Comparison of ENCODE assay signal across 15 cellular contexts in genomic region chr17:63844293-63844672, GRCh38. TPM values are rescaled to one million over a fixed set of nuclear protein-coding genes. Genes with fewer than 3 reads are reported as not detected.
DNase-seq lines count a peak whose midpoint lies in the region; ATAC-seq, FAIRE-seq and TF ChIP-seq lines count a peak whose summit lies in the region.
"Had no signal": no experiment of that assay in that cellular context is flagged by ENCODE, and none has a peak within 500 bp of the region (broad histone marks: within the 10 kb centered on the region; RNA-seq: fewer than 3 reads in every experiment).

No MANE protein-coding gene starts in this region.

- peak overlapping the region; percentile 86 for H2AFZ ChIP-seq in GM23248

- TF ChIP-seq CTCF in 22Rv1 (IDR thresholded peaks at IDR 0.05) (no peak), mesothelial cell of epicardium (IDR thresholded peaks at IDR 0.05; ENCODE audit: unreplicated experiment) (no peak)

- intact Hi-C loops in activated T-helper 1 cell treated with anti-CD3 and anti-CD28 coated beads, Interleukin-12 subunit alpha, Interleukin-12 subunit beta, Interleukin-2, Interleukin-4 antibody, amounts not matched to agents 30 ng/mL and 10 ng/mL and 1 ng/mL, durations not matched to agents 14 hours and 24 hours and 36 hours (cut with micrococcal nuclease), result loop anchor here (5.0 kb wide), 2 partner anchors 102 to 303 kb away; partner anchors contain the start of gene STRADA
- intact Hi-C loops in Right ventricle myocardium inferior (cut with DNase I), result no loop called here

- no peak overlapping the region for H3K4me2 ChIP-seq in GM23248 (ENCODE audit: unreplicated experiment)

- no peaks in the 10 kb centered on the region for H3K9me2 ChIP-seq in GM23248 (ENCODE audit: insufficient read depth)

- no peak overlapping the region for H3K4me3 ChIP-seq in GM23248

- TF ChIP-seq POLR2A in GM12892 (IDR thresholded peaks at IDR 0.05; ENCODE audit: low read depth, low read length), result no peak

- ATAC-seq in HG03196 (IDR thresholded peaks at IDR 0.05; ENCODE audit: unreplicated experiment), result no peak
- ATAC-seq in Right ventricle myocardium inferior, result no peak

- no peaks in the 10 kb centered on the region for H4K20me1 ChIP-seq in GM23248 (ENCODE audit: insufficient read depth)

- peaks cover 6% of the 10 kb centered on the region for H3K9me3 Mint-ChIP-seq in activated T-helper 1 cell treated with anti-CD3 and anti-CD28 coated beads, Interleukin-12 subunit alpha, Interleukin-12 subunit beta, Interleukin-2, Interleukin-4 antibody, amounts not matched to agents 30 ng/mL and 10 ng/mL and 1 ng/mL, durations not matched to agents 14 hours and 24 hours and 36 hours
- H3K9me3 Mint-ChIP-seq in mesothelial cell of epicardium, result peaks cover 9% of the 10 kb centered on the region

- peak overlapping the region; percentile 67 for H3K4me3 Mint-ChIP-seq in activated T-helper 1 cell treated with anti-CD3 and anti-CD28 coated beads, Interleukin-12 subunit alpha, Interleukin-12 subunit beta, Interleukin-2, Interleukin-4 antibody, amounts not matched to agents 30 ng/mL and 10 ng/mL and 1 ng/mL, durations not matched to agents 14 hours and 24 hours and 36 hours
- peak overlapping the region; percentile 30 for H3K4me3 Mint-ChIP-seq in mesothelial cell of epicardium

- peaks cover 29% of the 10 kb centered on the region for H3K79me2 ChIP-seq in GM23248 (ENCODE audit: insufficient read depth)

- no peaks in the 10 kb centered on the region for H3K36me3 ChIP-seq in GM23248 (ENCODE audit: low read depth)

- H3K27ac ChIP-seq in 22Rv1 (peak overlapping the region; percentile 96; the same call in 1 of the 2 replicates), GM23248 (no peak overlapping the region)

- peaks cover 10% of the 10 kb centered on the region for H3K36me3 Mint-ChIP-seq in activated T-helper 1 cell treated with anti-CD3 and anti-CD28 coated beads, Interleukin-12 subunit alpha, Interleukin-12 subunit beta, Interleukin-2, Interleukin-4 antibody, amounts not matched to agents 30 ng/mL and 10 ng/mL and 1 ng/mL, durations not matched to agents 14 hours and 24 hours and 36 hours (ENCODE audit: low read depth)
- H3K36me3 Mint-ChIP-seq in mesothelial cell of epicardium, result peaks cover 3% of the 10 kb centered on the region

- no peaks in the 10 kb centered on the region for H3K9me3 ChIP-seq in GM23248 (ENCODE audit: low read depth)

- H3K27me3 Mint-ChIP-seq in activated T-helper 1 cell treated with anti-CD3 and anti-CD28 coated beads, Interleukin-12 subunit alpha, Interleukin-12 subunit beta, Interleukin-2, Interleukin-4 antibody, amounts not matched to agents 30 ng/mL and 10 ng/mL and 1 ng/mL, durations not matched to agents 14 hours and 24 hours and 36 hours (ENCODE audit: insufficient read depth), result no peaks in the 10 kb centered on the region
- H3K27me3 Mint-ChIP-seq in mesothelial cell of epicardium (ENCODE audit: low read depth), result peaks cover 4% of the 10 kb centered on the region

- DNase-seq in GM23248 (no peak), mesothelial cell of epicardium (ENCODE audit: low spot score in 2 of 2, unreplicated experiment in 2 of 2) (no peak), GM12892 (ENCODE audit: insufficient read length) (no peak), Right ventricle myocardium inferior (ENCODE audit: missing footprints) (no peak), Kasumi-1 (lab: John Stamatoyannopoulos, UW) (no peak)
- DNase-seq in activated T-helper 1 cell treated with anti-CD3 and anti-CD28 coated beads, Interleukin-12 subunit alpha, Interleukin-12 subunit beta, Interleukin-2, Interleukin-4 antibody, amounts not matched to agents 30 ng/mL and 10 ng/mL and 1 ng/mL, durations not matched to agents 14 hours and 24 hours and 36 hours (ENCODE audit: low spot score), result no peak
- DNase-seq: activated CD8-positive, alpha-beta memory T cell treated with anti-CD3 and anti-CD28 coated beads, Interleukin-2, amount 50 U/mL, for 48 hours; NCI-H1092; NCI-H774; occipital lobe; stimulated activated CD4-positive, alpha-beta T cell treated with anti-CD3 and anti-CD28 coated beads, Interleukin-2, amount 100 ng/mL, for 48 hours had no signal

- 86% methylated on average over 3 of the region's 3 CpGs for WGBS in GM23248 (ENCODE audit: low coverage in 1 of 2, low lambda C conversion rate in 2 of 2, missing lambda C conversion rate in 2 of 2), 2 experiments

- peak overlapping the region; percentile 51 for H3K27ac Mint-ChIP-seq in activated T-helper 1 cell treated with anti-CD3 and anti-CD28 coated beads, Interleukin-12 subunit alpha, Interleukin-12 subunit beta, Interleukin-2, Interleukin-4 antibody, amounts not matched to agents 30 ng/mL and 10 ng/mL and 1 ng/mL, durations not matched to agents 14 hours and 24 hours and 36 hours
- H3K27ac Mint-ChIP-seq in mesothelial cell of epicardium, result peak overlapping the region; percentile 57

- H3F3A ChIP-seq in GM23248 (ENCODE audit: insufficient read depth), result peaks cover 23% of the 10 kb centered on the region

- FAIRE-seq in GM12892 (lab: Jason Lieb, UNC), result no peak

- no peaks in the 10 kb centered on the region for H3K27me3 ChIP-seq in GM23248 (replicated peaks; ENCODE audit: insufficient read depth)

- peaks cover 30% of the 10 kb centered on the region for H3K4me1 ChIP-seq in GM23248 (ENCODE audit: insufficient read depth)

- H3K4me1 Mint-ChIP-seq in activated T-helper 1 cell treated with anti-CD3 and anti-CD28 coated beads, Interleukin-12 subunit alpha, Interleukin-12 subunit beta, Interleukin-2, Interleukin-4 antibody, amounts not matched to agents 30 ng/mL and 10 ng/mL and 1 ng/mL, durations not matched to agents 14 hours and 24 hours and 36 hours (ENCODE audit: low read depth), result peaks cover 47% of the 10 kb centered on the region
- H3K4me1 Mint-ChIP-seq in mesothelial cell of epicardium, result peaks cover 27% of the 10 kb centered on the region

- in situ Hi-C loops in GM23248 (cut with MboI), result no loop called here

- H3K9ac ChIP-seq in GM23248, result no peak overlapping the region

RNA-seq across cellular contexts. Expression of gene SMARCD2, which starts 1.8 kb away (rescaled TPM):
- 85.1 and 88.5 TPM in 2 replicates for total RNA-seq in GM23248 (2014; rRNA removed; shearing (Covaris generic))
- polyA plus RNA-seq in GM23248 (2016; fragmentation: Nextera tagmentation; extraction: Ambion mirVana), result 28.9 and 29.3 TPM in 2 replicates
- total RNA-seq in activated T-helper 1 cell treated with anti-CD3 and anti-CD28 coated beads, Interleukin-12 subunit alpha, Interleukin-12 subunit beta, Interleukin-2, Interleukin-4 antibody, amounts not matched to agents 30 ng/mL and 10 ng/mL and 1 ng/mL, durations not matched to agents 14 hours and 24 hours and 36 hours, result 116 TPM in 2 replicates
- total RNA-seq in mesothelial cell of epicardium (70.1 to 72.3 TPM (median 72.2 TPM) in 3 replicates), Right ventricle myocardium inferior (29.2 TPM)
- 47.5 TPM for polyA plus RNA-seq in GM12892 (2012; ENCODE audit: missing spikeins)

RNA-seq across cellular contexts. Expression of gene FTSJ3, which starts 16.8 kb away (rescaled TPM):
- total RNA-seq in GM23248 (2014; rRNA removed; shearing (Covaris generic)), result 38.1 and 47.3 TPM in 2 replicates
- polyA plus RNA-seq in GM23248 (2016; fragmentation: Nextera tagmentation; extraction: Ambion mirVana), result 27.6 and 29.2 TPM in 2 replicates
- total RNA-seq in activated T-helper 1 cell treated with anti-CD3 and anti-CD28 coated beads, Interleukin-12 subunit alpha, Interleukin-12 subunit beta, Interleukin-2, Interleukin-4 antibody, amounts not matched to agents 30 ng/mL and 10 ng/mL and 1 ng/mL, durations not matched to agents 14 hours and 24 hours and 36 hours, result 95.6 and 100 TPM in 2 replicates
- total RNA-seq in mesothelial cell of epicardium, result 44.0 to 48.6 TPM (median 48.1 TPM) in 3 replicates
- 27.1 TPM for polyA plus RNA-seq in GM12892 (2012; ENCODE audit: missing spikeins)
- total RNA-seq in Right ventricle myocardium inferior, result 34.2 TPM

RNA-seq across cellular contexts. Expression of gene PSMC5, which starts 17.1 kb away (rescaled TPM):
- total RNA-seq in GM23248 (2014; rRNA removed; shearing (Covaris generic)), result 36.2 and 60.5 TPM in 2 replicates
- polyA plus RNA-seq in GM23248 (2016; fragmentation: Nextera tagmentation; extraction: Ambion mirVana), result 178 and 180 TPM in 2 replicates
- total RNA-seq in activated T-helper 1 cell treated with anti-CD3 and anti-CD28 coated beads, Interleukin-12 subunit alpha, Interleukin-12 subunit beta, Interleukin-2, Interleukin-4 antibody, amounts not matched to agents 30 ng/mL and 10 ng/mL and 1 ng/mL, durations not matched to agents 14 hours and 24 hours and 36 hours, result 185 and 195 TPM in 2 replicates
- total RNA-seq in mesothelial cell of epicardium, result 76.5 to 82.4 TPM (median 82.0 TPM) in 3 replicates
- 119 TPM for polyA plus RNA-seq in GM12892 (2012; ENCODE audit: missing spikeins)
- 145 TPM for total RNA-seq in Right ventricle myocardium inferior

RNA-seq across cellular contexts. Expression of gene CSH2, which starts 29.2 kb away (rescaled TPM):
- not detected in 2 replicates for total RNA-seq in GM23248 (2014; rRNA removed; shearing (Covaris generic))
- not detected in 2 replicates for polyA plus RNA-seq in GM23248 (2016; fragmentation: Nextera tagmentation; extraction: Ambion mirVana)
- not detected in 2 replicates for total RNA-seq in activated T-helper 1 cell treated with anti-CD3 and anti-CD28 coated beads, Interleukin-12 subunit alpha, Interleukin-12 subunit beta, Interleukin-2, Interleukin-4 antibody, amounts not matched to agents 30 ng/mL and 10 ng/mL and 1 ng/mL, durations not matched to agents 14 hours and 24 hours and 36 hours
- total RNA-seq in mesothelial cell of epicardium (0.43 to 0.66 TPM in 2 of 3 replicates, not detected in the other), Right ventricle myocardium inferior (not detected)
- not detected for polyA plus RNA-seq in GM12892 (2012; ENCODE audit: missing spikeins)
- total RNA-seq: kidney epithelial cell, occipital lobe had no signal

RNA-seq across cellular contexts. Expression of gene GH2, which starts 37.5 kb away (rescaled TPM):
- not detected in 2 replicates for total RNA-seq in GM23248 (2014; rRNA removed; shearing (Covaris generic))
- not detected in 2 replicates for polyA plus RNA-seq in GM23248 (2016; fragmentation: Nextera tagmentation; extraction: Ambion mirVana)
- total RNA-seq in activated T-helper 1 cell treated with anti-CD3 and anti-CD28 coated beads, Interleukin-12 subunit alpha, Interleukin-12 subunit beta, Interleukin-2, Interleukin-4 antibody, amounts not matched to agents 30 ng/mL and 10 ng/mL and 1 ng/mL, durations not matched to agents 14 hours and 24 hours and 36 hours, result not detected in 2 replicates
- total RNA-seq in mesothelial cell of epicardium (not detected in 3 replicates), Right ventricle myocardium inferior (not detected)
- not detected for polyA plus RNA-seq in GM12892 (2012; ENCODE audit: missing spikeins)
- total RNA-seq: cerebellum, kidney epithelial cell, occipital lobe had no signal
